15 cellular contexts compared by ENCODE assay signal in the genomic region with DNA sequence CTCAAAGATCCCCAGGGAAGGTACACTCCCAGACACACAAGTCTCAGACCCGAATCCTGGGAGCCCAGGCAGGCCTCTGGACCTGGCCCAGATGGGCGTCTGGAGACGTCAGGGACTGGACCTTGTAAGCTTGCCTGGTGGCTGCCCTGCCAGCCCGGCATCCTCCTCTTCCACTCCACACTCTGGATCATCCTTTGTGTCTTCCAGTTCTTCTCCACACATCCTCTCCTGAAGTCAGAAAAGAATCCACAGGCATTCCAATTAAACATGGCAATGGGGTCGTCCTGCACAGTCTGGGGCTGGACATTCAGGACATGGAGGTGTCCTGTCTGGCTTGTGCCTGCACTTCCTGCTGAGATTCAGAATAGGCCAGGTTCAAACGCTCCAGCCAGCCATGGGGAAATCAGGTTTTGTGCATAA.
DNase-seq lines count a peak whose midpoint lies in the region; ATAC-seq and TF ChIP-seq lines count a peak whose summit lies in the region.
"Had no signal": no experiment of that assay in that cellular context is flagged by ENCODE, and none has a peak within 500 bp of the region (broad histone marks: within the 10 kb centered on the region; RNA-seq: fewer than 3 reads in every experiment).

No MANE protein-coding gene starts in this region.

- CTCF ChIA-PET in WTC11 (lab: Charles Lee), result no interaction called here

- ATAC-seq in RWPE2 (ENCODE audit: low read depth) (no peak), WTC11 (no peak)

- H3K36me3 ChIP-seq in H7 (replicated peaks; ENCODE audit: control insufficient read depth, insufficient read depth, low read length) (no peaks in the 10 kb centered on the region), RWPE2 (ENCODE audit: low read depth) (no peaks in the 10 kb centered on the region), esophagus muscularis mucosa (no peaks in the 10 kb centered on the region), vagina (no peaks in the 10 kb centered on the region)

- H3K9me3 Mint-ChIP-seq in WTC11, result peaks cover 13% of the 10 kb centered on the region

- no peaks in the 10 kb centered on the region for H3K36me3 Mint-ChIP-seq in WTC11
- H3K36me3 Mint-ChIP-seq: CD4-positive, alpha-beta memory T cell had no signal

- POLR2A ChIA-PET in WTC11 (lab: Charles Lee), result no interaction called here

- no peak for TF ChIP-seq EP300 in esophagus muscularis mucosa (IDR thresholded peaks at IDR 0.05)

- H3K4me3 ChIP-seq in H7 (ENCODE audit: insufficient read depth, low read depth, low read length) (no peak overlapping the region), RWPE2 (ENCODE audit: severe bottlenecking) (no peak overlapping the region), esophagus muscularis mucosa (no peak overlapping the region), vagina (no peak overlapping the region)

- TF ChIP-seq CTCF in RWPE2 (IDR thresholded peaks at IDR 0.05; ENCODE audit: poor library complexity, severe bottlenecking) (no peak), esophagus muscularis mucosa (IDR thresholded peaks at IDR 0.05) (no peak), vagina (IDR thresholded peaks at IDR 0.05) (no peak), WTC11 (IDR thresholded peaks at IDR 0.05) (no peak)

- WGBS in esophagus muscularis mucosa, result 73% methylated on average over 6 of the region's 6 CpGs

- H3K27me3 Mint-ChIP-seq in WTC11 (ENCODE audit: low read depth), result no peaks in the 10 kb centered on the region

- no peak overlapping the region for H3K27ac Mint-ChIP-seq in WTC11
- H3K27ac Mint-ChIP-seq: CD4-positive, alpha-beta memory T cell had no signal

- H3K27me3 ChIP-seq in H7 (ENCODE audit: control insufficient read depth, insufficient read depth, low read length), result no peaks in the 10 kb centered on the region
- no peaks in the 10 kb centered on the region for H3K27me3 ChIP-seq in RWPE2 (ENCODE audit: insufficient read depth, poor library complexity, severe bottlenecking)
- H3K27me3 ChIP-seq in esophagus muscularis mucosa, result peaks cover 0 to 2% (median 0%) of the 10 kb centered on the region in 4 donors
- H3K27me3 ChIP-seq in vagina, result no peaks in the 10 kb centered on the region

- H3K4me1 Mint-ChIP-seq in WTC11, result peaks cover 16% of the 10 kb centered on the region
- H3K4me1 Mint-ChIP-seq: CD4-positive, alpha-beta memory T cell had no signal

- TF ChIP-seq POLR2A in esophagus muscularis mucosa (IDR thresholded peaks at IDR 0.05; ENCODE audit: low read depth) (no peak), vagina (IDR thresholded peaks at IDR 0.05) (no peak)

- H3K4me3 Mint-ChIP-seq in WTC11, result no peak overlapping the region
- H3K4me3 Mint-ChIP-seq: CD4-positive, alpha-beta memory T cell had no signal

- H3K4me1 ChIP-seq in RWPE2 (ENCODE audit: insufficient read depth, poor library complexity, severe bottlenecking), result peaks cover 15% of the 10 kb centered on the region
- peaks cover 0 to 3% (median 0%) of the 10 kb centered on the region in 4 donors for H3K4me1 ChIP-seq in esophagus muscularis mucosa
- peaks cover 11% of the 10 kb centered on the region for H3K4me1 ChIP-seq in vagina

- peak; percentile 11 for DNase-seq in H7
- peak; percentile 50 for DNase-seq in RWPE2 (ENCODE audit: low spot score)
- DNase-seq in esophagus muscularis mucosa (ENCODE audit: extremely low spot score), result peak; percentile 87
- DNase-seq in vagina (ENCODE audit: extremely low spot score in 2 of 2), result peak; percentile 70 to 75
- no peak for DNase-seq in NCI-H2029 treated with DMSO at 0.1 percent for 48 hours (lab: John Stamatoyannopoulos, UW)
- DNase-seq in WTC11 (ENCODE audit: low spot score), result no peak
- DNase-seq: C1 segment of cervical spinal cord; Calu3; CD4-positive, alpha-beta memory T cell; COR-L47; DMS53; DMS79 treated with DMSO at 0.1 percent for 48 hours; GF-D8; GOT3; HCEC 1CT had no signal

- H3K27ac ChIP-seq in RWPE2 (ENCODE audit: poor library complexity, severe bottlenecking), result no peak overlapping the region
- no peak overlapping the region for H3K27ac ChIP-seq in esophagus muscularis mucosa (replicated peaks in 1 of 4)
- no peak overlapping the region for H3K27ac ChIP-seq in vagina

- H3K9me3 ChIP-seq in RWPE2 (ENCODE audit: severe bottlenecking) (no peaks in the 10 kb centered on the region), esophagus muscularis mucosa (no peaks in the 10 kb centered on the region), vagina (no peaks in the 10 kb centered on the region)

- intact Hi-C loops in esophagus muscularis mucosa (cut with DNase I), result no loop called here
- intact Hi-C loops in vagina (cut with DNase I), result no loop called here

TF ChIP-seq in WTC11, 78 proteins besides CTCF, POLR2A, EP300 and RAD21:
- TF ChIP-seq, protein P1, sequence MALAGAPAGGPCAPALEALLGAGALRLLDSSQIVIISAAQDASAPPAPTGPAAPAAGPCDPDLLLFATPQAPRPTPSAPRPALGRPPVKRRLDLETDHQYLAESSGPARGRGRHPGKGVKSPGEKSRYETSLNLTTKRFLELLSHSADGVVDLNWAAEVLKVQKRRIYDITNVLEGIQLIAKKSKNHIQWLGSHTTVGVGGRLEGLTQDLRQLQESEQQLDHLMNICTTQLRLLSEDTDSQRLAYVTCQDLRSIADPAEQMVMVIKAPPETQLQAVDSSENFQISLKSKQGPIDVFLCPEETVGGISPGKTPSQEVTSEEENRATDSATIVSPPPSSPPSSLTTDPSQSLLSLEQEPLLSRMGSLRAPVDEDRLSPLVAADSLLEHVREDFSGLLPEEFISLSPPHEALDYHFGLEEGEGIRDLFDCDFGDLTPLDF (CRISPR knock-in tag; IDR thresholded peaks at IDR 0.05), result no peak
- TF ChIP-seq ZNF232 (CRISPR knock-in tag; IDR thresholded peaks at IDR 0.05) (no peak), RORB (CRISPR knock-in tag; IDR thresholded peaks at IDR 0.05) (no peak), GRHL2 (CRISPR knock-in tag; IDR thresholded peaks at IDR 0.05; ENCODE audit: insufficient replicate concordance, severe bottlenecking) (no peak), SOX15 (CRISPR knock-in tag; IDR thresholded peaks at IDR 0.05) (no peak), MYBL2 (CRISPR knock-in tag; IDR thresholded peaks at IDR 0.05) (no peak), JUN (CRISPR knock-in tag; IDR thresholded peaks at IDR 0.05) (no peak), NR3C1 (CRISPR knock-in tag; conservative IDR thresholded peaks at IDR 0.05; ENCODE audit: low read depth) (no peak), NR1H2 (CRISPR knock-in tag; IDR thresholded peaks at IDR 0.05) (no peak), ETV6 (CRISPR knock-in tag; IDR thresholded peaks at IDR 0.05) (no peak)
- TF ChIP-seq, protein P2, sequence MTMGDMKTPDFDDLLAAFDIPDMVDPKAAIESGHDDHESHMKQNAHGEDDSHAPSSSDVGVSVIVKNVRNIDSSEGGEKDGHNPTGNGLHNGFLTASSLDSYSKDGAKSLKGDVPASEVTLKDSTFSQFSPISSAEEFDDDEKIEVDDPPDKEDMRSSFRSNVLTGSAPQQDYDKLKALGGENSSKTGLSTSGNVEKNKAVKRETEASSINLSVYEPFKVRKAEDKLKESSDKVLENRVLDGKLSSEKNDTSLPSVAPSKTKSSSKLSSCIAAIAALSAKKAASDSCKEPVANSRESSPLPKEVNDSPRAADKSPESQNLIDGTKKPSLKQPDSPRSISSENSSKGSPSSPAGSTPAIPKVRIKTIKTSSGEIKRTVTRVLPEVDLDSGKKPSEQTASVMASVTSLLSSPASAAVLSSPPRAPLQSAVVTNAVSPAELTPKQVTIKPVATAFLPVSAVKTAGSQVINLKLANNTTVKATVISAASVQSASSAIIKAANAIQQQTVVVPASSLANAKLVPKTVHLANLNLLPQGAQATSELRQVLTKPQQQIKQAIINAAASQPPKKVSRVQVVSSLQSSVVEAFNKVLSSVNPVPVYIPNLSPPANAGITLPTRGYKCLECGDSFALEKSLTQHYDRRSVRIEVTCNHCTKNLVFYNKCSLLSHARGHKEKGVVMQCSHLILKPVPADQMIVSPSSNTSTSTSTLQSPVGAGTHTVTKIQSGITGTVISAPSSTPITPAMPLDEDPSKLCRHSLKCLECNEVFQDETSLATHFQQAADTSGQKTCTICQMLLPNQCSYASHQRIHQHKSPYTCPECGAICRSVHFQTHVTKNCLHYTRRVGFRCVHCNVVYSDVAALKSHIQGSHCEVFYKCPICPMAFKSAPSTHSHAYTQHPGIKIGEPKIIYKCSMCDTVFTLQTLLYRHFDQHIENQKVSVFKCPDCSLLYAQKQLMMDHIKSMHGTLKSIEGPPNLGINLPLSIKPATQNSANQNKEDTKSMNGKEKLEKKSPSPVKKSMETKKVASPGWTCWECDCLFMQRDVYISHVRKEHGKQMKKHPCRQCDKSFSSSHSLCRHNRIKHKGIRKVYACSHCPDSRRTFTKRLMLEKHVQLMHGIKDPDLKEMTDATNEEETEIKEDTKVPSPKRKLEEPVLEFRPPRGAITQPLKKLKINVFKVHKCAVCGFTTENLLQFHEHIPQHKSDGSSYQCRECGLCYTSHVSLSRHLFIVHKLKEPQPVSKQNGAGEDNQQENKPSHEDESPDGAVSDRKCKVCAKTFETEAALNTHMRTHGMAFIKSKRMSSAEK (CRISPR knock-in tag; IDR thresholded peaks at IDR 0.05; ENCODE audit: borderline replicate concordance), result no peak
- TF ChIP-seq, protein P3, sequence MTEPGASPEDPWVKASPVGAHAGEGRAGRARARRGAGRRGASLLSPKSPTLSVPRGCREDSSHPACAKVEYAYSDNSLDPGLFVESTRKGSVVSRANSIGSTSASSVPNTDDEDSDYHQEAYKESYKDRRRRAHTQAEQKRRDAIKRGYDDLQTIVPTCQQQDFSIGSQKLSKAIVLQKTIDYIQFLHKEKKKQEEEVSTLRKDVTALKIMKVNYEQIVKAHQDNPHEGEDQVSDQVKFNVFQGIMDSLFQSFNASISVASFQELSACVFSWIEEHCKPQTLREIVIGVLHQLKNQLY (CRISPR knock-in tag; IDR thresholded peaks at IDR 0.05), result no peak
- TF ChIP-seq, protein P4, sequence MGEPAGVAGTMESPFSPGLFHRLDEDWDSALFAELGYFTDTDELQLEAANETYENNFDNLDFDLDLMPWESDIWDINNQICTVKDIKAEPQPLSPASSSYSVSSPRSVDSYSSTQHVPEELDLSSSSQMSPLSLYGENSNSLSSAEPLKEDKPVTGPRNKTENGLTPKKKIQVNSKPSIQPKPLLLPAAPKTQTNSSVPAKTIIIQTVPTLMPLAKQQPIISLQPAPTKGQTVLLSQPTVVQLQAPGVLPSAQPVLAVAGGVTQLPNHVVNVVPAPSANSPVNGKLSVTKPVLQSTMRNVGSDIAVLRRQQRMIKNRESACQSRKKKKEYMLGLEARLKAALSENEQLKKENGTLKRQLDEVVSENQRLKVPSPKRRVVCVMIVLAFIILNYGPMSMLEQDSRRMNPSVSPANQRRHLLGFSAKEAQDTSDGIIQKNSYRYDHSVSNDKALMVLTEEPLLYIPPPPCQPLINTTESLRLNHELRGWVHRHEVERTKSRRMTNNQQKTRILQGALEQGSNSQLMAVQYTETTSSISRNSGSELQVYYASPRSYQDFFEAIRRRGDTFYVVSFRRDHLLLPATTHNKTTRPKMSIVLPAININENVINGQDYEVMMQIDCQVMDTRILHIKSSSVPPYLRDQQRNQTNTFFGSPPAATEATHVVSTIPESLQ (CRISPR knock-in tag; IDR thresholded peaks at IDR 0.05), result no peak

Comparison
In these comparisons a context has a peak if more than half of its experiments do, and no peak if none do; other contexts are left out.
1. DNase-seq: peak in H7 (single experiment), RWPE2 (single experiment), esophagus muscularis mucosa (single experiment) and vagina (2 of 2); none in NCI-H2029 treated with DMSO at 0.1 percent for 48 hours (single experiment) and WTC11 (single experiment).